ENCODE assay signal across 34 cellular contexts in genomic region chr10:132744839-132745238, GRCh38. TPM values are rescaled to one million over a fixed set of nuclear protein-coding genes. Genes with fewer than 3 reads are reported as not detected.
"Had no signal": no experiment of that assay in that cellular context is flagged by ENCODE, and none has a peak within 500 bp of the region (broad histone marks: within the 10 kb centered on the region; RNA-seq: fewer than 3 reads in every experiment).

No MANE protein-coding gene starts in this region.

- H3K4me1 Mint-ChIP-seq: activated B cell treated with CpG ODN at 0.5 μM for 24 hours; activated T-helper 17 cell treated with anti-CD3 and anti-CD28 coated beads, Interleukin-2, amount 50 U/mL, for 72 hours; T-helper 17 cell had no signal

- H3K4me3 Mint-ChIP-seq: activated B cell treated with CpG ODN at 0.5 μM for 24 hours; activated CD8-positive, alpha-beta T cell treated with anti-CD3 and anti-CD28 coated beads for 36 hours; activated naive CD8-positive, alpha-beta T cell; activated T-cell treated with anti-CD3 and anti-CD28 coated beads, Interleukin-2, amount 50 U/mL, for 4 hours; activated T-helper 17 cell treated with anti-CD3 and anti-CD28 coated beads, Interleukin-2, amount 50 U/mL, for 72 hours; effector memory CD8-positive, alpha-beta T cell; T-helper 17 cell; T-helper 2 cell treated with Interferon-gamma antibody and Interleukin-4, amounts not matched to agents 5 μg/mL and 100 μg/mL, for 36 hours had no signal

- H3K36me3 Mint-ChIP-seq: activated naive CD8-positive, alpha-beta T cell had no signal

- H3K9me3 ChIP-seq: body of pancreas, esophagus muscularis mucosa, gastrocnemius medialis, heart left ventricle had no signal

- H3K27ac Mint-ChIP-seq: activated B cell treated with CpG ODN at 0.5 μM for 24 hours; activated CD8-positive, alpha-beta T cell treated with anti-CD3 and anti-CD28 coated beads for 36 hours; activated naive CD8-positive, alpha-beta T cell; activated T-helper 17 cell treated with anti-CD3 and anti-CD28 coated beads, Interleukin-2, amount 50 U/mL, for 72 hours; effector memory CD8-positive, alpha-beta T cell; T-helper 17 cell; T-helper 2 cell treated with Interferon-gamma antibody and Interleukin-4, amounts not matched to agents 5 μg/mL and 100 μg/mL, for 36 hours had no signal

- H3K27me3 Mint-ChIP-seq: activated B cell treated with CpG ODN at 0.5 μM for 24 hours; activated CD8-positive, alpha-beta T cell treated with anti-CD3 and anti-CD28 coated beads for 36 hours; activated naive CD8-positive, alpha-beta T cell; activated T-helper 17 cell treated with anti-CD3 and anti-CD28 coated beads, Interleukin-2, amount 50 U/mL, for 72 hours; effector memory CD8-positive, alpha-beta T cell; T-helper 17 cell had no signal

- H3K9me3 Mint-ChIP-seq: activated B cell treated with CpG ODN at 0.5 μM for 24 hours; activated CD8-positive, alpha-beta T cell treated with anti-CD3 and anti-CD28 coated beads for 36 hours; activated T-cell treated with anti-CD3 and anti-CD28 coated beads, Interleukin-2, amount 50 U/mL, for 4 hours; activated T-helper 17 cell treated with anti-CD3 and anti-CD28 coated beads, Interleukin-2, amount 50 U/mL, for 72 hours; effector memory CD8-positive, alpha-beta T cell; T-helper 2 cell treated with Interferon-gamma antibody and Interleukin-4, amounts not matched to agents 5 μg/mL and 100 μg/mL, for 36 hours had no signal

- H3K27ac ChIP-seq: body of pancreas, foreskin keratinocyte, gastrocnemius medialis, heart left ventricle, WERI-Rb-1 had no signal

- DNase-seq: activated B cell treated with CpG ODN at 0.5 μM for 24 hours; activated CD4-positive, alpha-beta T cell treated with anti-CD3 and anti-CD28 coated beads for 48 hours; activated CD4-positive, alpha-beta T cell treated with anti-CD3 and anti-CD28 coated beads, Interleukin-2, amount 50 U/mL, for 1 hour; activated CD4-positive, alpha-beta T cell treated with anti-CD3 and anti-CD28 coated beads, Interleukin-2, amount 50 U/mL, for 48 hours; activated CD8-positive, alpha-beta memory T cell treated with anti-CD3 and anti-CD28 coated beads for 24 hours; activated CD8-positive, alpha-beta T cell treated with anti-CD3 and anti-CD28 coated beads for 36 hours; activated effector memory CD4-positive, alpha-beta T cell treated with Interleukin-2 at 50 U/mL for 16 hours; activated gamma-delta T cell treated with Interleukin-2 at 50 U/mL for 16 hours; activated naive CD4-positive, alpha-beta T cell treated with anti-CD3 and anti-CD28 coated beads, Interleukin-2, amount 50 U/mL, for 16 hours; activated naive CD4-positive, alpha-beta T cell treated with Interleukin-2 at 50 U/mL for 16 hours; activated T-cell treated with anti-CD3 and anti-CD28 coated beads, Interleukin-2, amount 50 U/mL, for 4 hours; amniotic stem cell; anterior cingulate cortex; body of pancreas; caudate nucleus; cortex of kidney; dermis blood vessel endothelial cell; effector CD4-positive, alpha-beta T cell; effector memory CD8-positive, alpha-beta T cell; erythroblast; foreskin keratinocyte; gastrocnemius medialis; glutamatergic neuron; heart left ventricle; T-helper 17 cell; T1000; WERI-Rb-1 had no signal

- H3K36me3 ChIP-seq: WERI-Rb-1 had no signal

- H3K4me1 ChIP-seq: body of pancreas, foreskin keratinocyte, gastrocnemius medialis, heart left ventricle had no signal

- H3K4me3 ChIP-seq: body of pancreas, esophagus muscularis mucosa, gastrocnemius medialis, heart left ventricle had no signal

- H3K27me3 ChIP-seq: body of pancreas, esophagus muscularis mucosa, foreskin keratinocyte, gastrocnemius medialis, heart left ventricle had no signal

- FAIRE-seq: colon had no signal

- ATAC-seq: activated CD4-positive, CD25-positive, alpha-beta regulatory T cell treated with anti-CD3 and anti-CD28 coated beads, Interleukin-2, amount 50 U/mL, for 24 hours; activated CD8-positive, alpha-beta T cell treated with anti-CD3 and anti-CD28 coated beads for 36 hours; activated T-cell treated with anti-CD3 and anti-CD28 coated beads, Interleukin-2, amount 50 U/mL, for 4 hours; activated T-helper 17 cell treated with anti-CD3 and anti-CD28 coated beads, Interleukin-2, amount 50 U/mL, for 72 hours; effector memory CD8-positive, alpha-beta T cell; foreskin keratinocyte; gastrocnemius medialis; heart left ventricle; T-helper 17 cell had no signal

RNA-seq across cellular contexts. Expression of gene NKX6-2, which starts 41.1 kb away (rescaled TPM):
- total RNA-seq: activated B cell treated with CpG ODN at 0.5 μM for 24 hours; activated CD8-positive, alpha-beta T cell treated with anti-CD3 and anti-CD28 coated beads for 36 hours; activated T-cell treated with anti-CD3 and anti-CD28 coated beads, Interleukin-2, amount 50 U/mL, for 4 hours; activated T-helper 17 cell treated with anti-CD3 and anti-CD28 coated beads, Interleukin-2, amount 50 U/mL, for 72 hours; chondrocyte; dermis blood vessel endothelial cell; esophagus muscularis mucosa; foreskin keratinocyte; heart left ventricle; T-helper 17 cell had no signal
